Comparison of ENCODE assay signal across 28 cellular contexts in the genomic region with DNA sequence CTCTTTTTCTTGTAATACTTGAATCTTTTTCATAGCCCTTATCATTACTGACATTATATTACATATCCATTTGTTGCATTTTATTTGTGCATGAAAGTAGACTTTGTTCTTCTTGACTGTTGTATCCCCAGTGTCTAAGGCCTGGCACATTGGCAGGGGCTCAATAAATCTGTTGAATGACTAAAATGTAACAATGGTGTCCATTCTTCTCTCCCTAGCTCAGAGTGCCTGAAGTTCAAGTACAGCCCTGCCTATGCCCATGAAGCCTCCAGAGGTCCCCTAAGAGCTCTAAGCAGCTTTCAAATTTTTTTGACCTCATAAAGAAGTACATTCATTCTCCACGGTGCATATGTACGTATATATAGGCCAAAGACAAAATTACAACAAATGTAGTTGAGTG. TPM values are rescaled to one million over a fixed set of nuclear protein-coding genes. Genes with fewer than 3 reads are reported as not detected.
DNase-seq lines count a peak whose midpoint lies in the region; ATAC-seq, FAIRE-seq and TF ChIP-seq lines count a peak whose summit lies in the region.
"Had no signal": no experiment of that assay in that cellular context is flagged by ENCODE, and none has a peak within 500 bp of the region (broad histone marks: within the 10 kb centered on the region; RNA-seq: fewer than 3 reads in every experiment).

No MANE protein-coding gene starts in this region.

- no peaks in the 10 kb centered on the region for H3K36me3 ChIP-seq in small intestine (ENCODE audit: control insufficient read depth in 2 of 2, insufficient read depth in 2 of 2, low read length in 2 of 2)

- POLR2A ChIA-PET in activated CD8-positive, alpha-beta T cell treated with anti-CD3 and anti-CD28 coated beads for 36 hours (lab: Charles Lee): interaction anchor here (0.6 to 1.1 kb wide), 2 partner anchors 47 to 68 kb away, joined by 3 read pairs; no protein-coding TSS in a partner anchor
- POLR2A ChIA-PET in activated CD8-positive, alpha-beta T cell treated with anti-CD3 and anti-CD28 coated beads, Interleukin-2, amount 10 ng/mL, durations not matched to agents 7 days and 5 days (lab: Charles Lee): no interaction called here

- H3K36me3 Mint-ChIP-seq in activated CD8-positive, alpha-beta T cell treated with anti-CD3 and anti-CD28 coated beads for 36 hours (ENCODE audit: low read depth): no peaks in the 10 kb centered on the region
- H3K36me3 Mint-ChIP-seq in activated CD8-positive, alpha-beta T cell treated with anti-CD3 and anti-CD28 coated beads, Interleukin-2, amount 10 ng/mL, durations not matched to agents 7 days and 5 days (ENCODE audit: low read depth): no peaks in the 10 kb centered on the region
- H3K36me3 Mint-ChIP-seq: activated CD4-positive, alpha-beta memory T cell treated with anti-CD3 and anti-CD28 coated beads for 36 hours; activated naive CD8-positive, alpha-beta T cell treated with anti-CD3 and anti-CD28 coated beads, Interleukin-2, amount 10 ng/mL, durations not matched to agents 7 days and 5 days; T-cell had no signal

- DNase-seq in activated CD8-positive, alpha-beta T cell treated with anti-CD3 and anti-CD28 coated beads for 36 hours: no peak
- DNase-seq in activated CD8-positive, alpha-beta T cell treated with anti-CD3 and anti-CD28 coated beads, Interleukin-2, amount 10 ng/mL, durations not matched to agents 7 days and 5 days: no peak
- peak; percentile 24 for DNase-seq in RKO (ENCODE audit: low spot score)
- DNase-seq in inferior parietal cortex (ENCODE audit: extremely low spot score): peak; percentile 22
- DNase-seq in small intestine: peak; percentile 45
- DNase-seq in NCI-H510A (lab: John Stamatoyannopoulos, UW): no peak
- DNase-seq in DMS 273 treated with DMSO at 0.1 percent for 48 hours (lab: John Stamatoyannopoulos, UW): no peak
- no peak for DNase-seq in posterior vena cava (ENCODE audit: low spot score)
- DNase-seq: activated CD4-positive, alpha-beta memory T cell treated with anti-CD3 and anti-CD28 coated beads for 36 hours; activated naive CD8-positive, alpha-beta T cell treated with anti-CD3 and anti-CD28 coated beads, Interleukin-2, amount 10 ng/mL, durations not matched to agents 7 days and 5 days; activated T-cell treated with anti-CD3 and anti-CD28 coated beads, Interleukin-2, amount 50 U/mL, for 48 hours; body of pancreas; dermis blood vessel endothelial cell; foreskin fibroblast; kidney glomerular epithelial cell; NCI-H1105; NCI-H2107; NCI-H526; occipital lobe; SHP77; stimulated activated CD4-positive, alpha-beta T cell treated with anti-CD3 and anti-CD28 coated beads, Interleukin-2, amount 100 ng/mL, for 48 hours; T-cell had no signal

- peak overlapping the region; percentile 47 for H3K27ac Mint-ChIP-seq in activated CD8-positive, alpha-beta T cell treated with anti-CD3 and anti-CD28 coated beads for 36 hours
- no peak overlapping the region for H3K27ac Mint-ChIP-seq in activated CD8-positive, alpha-beta T cell treated with anti-CD3 and anti-CD28 coated beads, Interleukin-2, amount 10 ng/mL, durations not matched to agents 7 days and 5 days
- H3K27ac Mint-ChIP-seq: activated CD4-positive, alpha-beta memory T cell treated with anti-CD3 and anti-CD28 coated beads for 36 hours; activated naive CD8-positive, alpha-beta T cell treated with anti-CD3 and anti-CD28 coated beads, Interleukin-2, amount 10 ng/mL, durations not matched to agents 7 days and 5 days; T-cell had no signal

- H3K27ac ChIP-seq in small intestine (ENCODE audit: low read depth in 1 of 2, low read length in 1 of 2): no peak overlapping the region

- no peaks in the 10 kb centered on the region for H3K27me3 ChIP-seq in small intestine (ENCODE audit: control insufficient read depth in 2 of 2, insufficient read depth in 2 of 2, low read length in 2 of 2)
- H3K27me3 ChIP-seq: body of pancreas had no signal

- FAIRE-seq in small intestine (lab: Jason Lieb, UNC): no peak
- FAIRE-seq: GM12891, H54 had no signal

- no peak for ATAC-seq in activated CD8-positive, alpha-beta T cell treated with anti-CD3 and anti-CD28 coated beads for 36 hours
- no peak for ATAC-seq in activated CD8-positive, alpha-beta T cell treated with anti-CD3 and anti-CD28 coated beads, Interleukin-2, amount 10 ng/mL, durations not matched to agents 7 days and 5 days
- ATAC-seq: body of pancreas, T-cell had no signal

- peaks cover 36% of the 10 kb centered on the region for H3K4me1 Mint-ChIP-seq in activated CD8-positive, alpha-beta T cell treated with anti-CD3 and anti-CD28 coated beads for 36 hours (ENCODE audit: low read depth)
- peaks cover 35% of the 10 kb centered on the region for H3K4me1 Mint-ChIP-seq in activated CD8-positive, alpha-beta T cell treated with anti-CD3 and anti-CD28 coated beads, Interleukin-2, amount 10 ng/mL, durations not matched to agents 7 days and 5 days (ENCODE audit: low read depth)

- H3K27me3 Mint-ChIP-seq in activated CD8-positive, alpha-beta T cell treated with anti-CD3 and anti-CD28 coated beads for 36 hours: peaks cover 4% of the 10 kb centered on the region
- H3K27me3 Mint-ChIP-seq in activated CD8-positive, alpha-beta T cell treated with anti-CD3 and anti-CD28 coated beads, Interleukin-2, amount 10 ng/mL, durations not matched to agents 7 days and 5 days (ENCODE audit: low read depth): no peaks in the 10 kb centered on the region
- H3K27me3 Mint-ChIP-seq: activated naive CD8-positive, alpha-beta T cell treated with anti-CD3 and anti-CD28 coated beads, Interleukin-2, amount 10 ng/mL, durations not matched to agents 7 days and 5 days; stimulated activated naive CD8-positive, alpha-beta T cell treated with anti-CD3 and anti-CD28 coated beads, Interleukin-15, Interleukin-2, amounts not matched to agents 100 ng/mL and 50 ng/mL, for 24 hours had no signal

- 12 to 48% (median 22%) methylated on average over 2 of the region's 2 CpGs for WGBS in small intestine, 3 donors

- no peak overlapping the region for H3K4me3 ChIP-seq in small intestine (ENCODE audit: low read depth in 1 of 2, low read length in 2 of 2)
- H3K4me3 ChIP-seq: body of pancreas had no signal

- H3K4me3 Mint-ChIP-seq in activated CD8-positive, alpha-beta T cell treated with anti-CD3 and anti-CD28 coated beads for 36 hours: no peak overlapping the region
- no peak overlapping the region for H3K4me3 Mint-ChIP-seq in activated CD8-positive, alpha-beta T cell treated with anti-CD3 and anti-CD28 coated beads, Interleukin-2, amount 10 ng/mL, durations not matched to agents 7 days and 5 days
- H3K4me3 Mint-ChIP-seq: activated CD4-positive, alpha-beta memory T cell treated with anti-CD3 and anti-CD28 coated beads for 36 hours; activated naive CD8-positive, alpha-beta T cell treated with anti-CD3 and anti-CD28 coated beads, Interleukin-2, amount 10 ng/mL, durations not matched to agents 7 days and 5 days; stimulated activated naive CD8-positive, alpha-beta T cell treated with anti-CD3 and anti-CD28 coated beads, Interleukin-15, Interleukin-2, amounts not matched to agents 100 ng/mL and 50 ng/mL, for 24 hours; T-cell had no signal

- no peaks in the 10 kb centered on the region for H3K4me1 ChIP-seq in small intestine (ENCODE audit: control insufficient read depth in 2 of 2, insufficient read depth in 1 of 2, low read depth in 1 of 2, low read length in 1 of 2)

- TF ChIP-seq CTCF in activated CD8-positive, alpha-beta T cell treated with anti-CD3 and anti-CD28 coated beads for 36 hours (IDR thresholded peaks at IDR 0.05): no peak

- CTCF ChIA-PET in activated CD8-positive, alpha-beta T cell treated with anti-CD3 and anti-CD28 coated beads for 36 hours (lab: Charles Lee): interaction anchor here (0.8 to 1.1 kb wide), 2 partner anchors 8 to 35 kb away, joined by 3 to 4 read pairs; no protein-coding TSS in a partner anchor
- CTCF ChIA-PET in activated CD8-positive, alpha-beta T cell treated with anti-CD3 and anti-CD28 coated beads, Interleukin-2, amount 10 ng/mL, durations not matched to agents 7 days and 5 days (lab: Charles Lee): interaction anchor here (1.5 kb wide), 1 partner anchor 71 kb away, joined by 3 read pairs; no protein-coding TSS in a partner anchor

- intact Hi-C loops in activated CD8-positive, alpha-beta T cell treated with anti-CD3 and anti-CD28 coated beads for 36 hours (cut with micrococcal nuclease): loop anchor here (10.0 kb wide), 1 partner anchor 70 kb away; a partner anchor contains a TSS
- intact Hi-C loops in posterior vena cava (cut with DNase I): loop anchor here in 1 of 2 donors (2.0 kb wide), 1 partner anchor 30 kb away; no protein-coding TSS in a partner anchor

- H3K9me3 ChIP-seq in small intestine (ENCODE audit: control insufficient read depth, low read depth): no peaks in the 10 kb centered on the region
- H3K9me3 ChIP-seq: body of pancreas had no signal

- H3K9me3 Mint-ChIP-seq in activated CD8-positive, alpha-beta T cell treated with anti-CD3 and anti-CD28 coated beads for 36 hours: no peaks in the 10 kb centered on the region
- H3K9me3 Mint-ChIP-seq in activated CD8-positive, alpha-beta T cell treated with anti-CD3 and anti-CD28 coated beads, Interleukin-2, amount 10 ng/mL, durations not matched to agents 7 days and 5 days (ENCODE audit: insufficient read depth): no peaks in the 10 kb centered on the region
- H3K9me3 Mint-ChIP-seq: activated CD4-positive, alpha-beta memory T cell treated with anti-CD3 and anti-CD28 coated beads for 36 hours; activated naive CD8-positive, alpha-beta T cell treated with anti-CD3 and anti-CD28 coated beads, Interleukin-2, amount 10 ng/mL, durations not matched to agents 7 days and 5 days; stimulated activated naive CD8-positive, alpha-beta T cell treated with anti-CD3 and anti-CD28 coated beads, Interleukin-15, Interleukin-2, amounts not matched to agents 100 ng/mL and 50 ng/mL, for 24 hours; T-cell had no signal

RNA-seq across cellular contexts. Expression of a gene that starts 4.2 kb away (rescaled TPM):
- total RNA-seq in activated CD8-positive, alpha-beta T cell treated with anti-CD3 and anti-CD28 coated beads for 36 hours: 1 to 10 TPM; 8.2 to 9.1 TPM
- total RNA-seq in activated CD8-positive, alpha-beta T cell treated with anti-CD3 and anti-CD28 coated beads, Interleukin-2, amount 10 ng/mL, durations not matched to agents 7 days and 5 days: 1 to 10 TPM; 4.0 to 4.4 TPM
- polyA plus RNA-seq in small intestine: 10 to 100 TPM; 14.9 to 16.8 (median 15.8) TPM
- under 1 TPM; 0.14 to 0.28 TPM for total RNA-seq in posterior vena cava
- total RNA-seq: A673, dermis blood vessel endothelial cell, occipital lobe had no signal

RNA-seq across cellular contexts. Expression of a gene that starts 5.1 kb away (rescaled TPM):
- total RNA-seq in activated CD8-positive, alpha-beta T cell treated with anti-CD3 and anti-CD28 coated beads for 36 hours: 1 to 10 TPM; 1.3 to 1.4 TPM
- under 1 TPM; 0.47 to 0.92 TPM for total RNA-seq in activated CD8-positive, alpha-beta T cell treated with anti-CD3 and anti-CD28 coated beads, Interleukin-2, amount 10 ng/mL, durations not matched to agents 7 days and 5 days
- 1 to 10 TPM in 1 of 3 donors, under 1 TPM in 1, not detected in 1; 0.45 to 1.6 TPM for polyA plus RNA-seq in small intestine
- 1 to 10 TPM; 2.1 to 2.3 TPM for total RNA-seq in posterior vena cava

RNA-seq across cellular contexts. Expression of a gene that starts 31.6 kb away (rescaled TPM):
- 10 to 100 TPM; 11.6 to 13.3 TPM for total RNA-seq in activated CD8-positive, alpha-beta T cell treated with anti-CD3 and anti-CD28 coated beads for 36 hours
- 10 to 100 TPM; 14.0 to 15.3 TPM for total RNA-seq in activated CD8-positive, alpha-beta T cell treated with anti-CD3 and anti-CD28 coated beads, Interleukin-2, amount 10 ng/mL, durations not matched to agents 7 days and 5 days
- 100 to 1,000 TPM in 2 of 3 donors, 10 to 100 TPM in 1; 96.9 to 370 (median 249) TPM for polyA plus RNA-seq in small intestine
- total RNA-seq in posterior vena cava: 10 to 100 TPM in 1 of 2 donors, 1 to 10 TPM in 1; 7.6 to 10.6 TPM

RNA-seq across cellular contexts. Expression of a gene that starts 42.0 kb away (rescaled TPM):
- total RNA-seq in activated CD8-positive, alpha-beta T cell treated with anti-CD3 and anti-CD28 coated beads for 36 hours: under 1 TPM in 1 of 2 experiments, not detected in 1; 0.27 TPM
- not detected for total RNA-seq in activated CD8-positive, alpha-beta T cell treated with anti-CD3 and anti-CD28 coated beads, Interleukin-2, amount 10 ng/mL, durations not matched to agents 7 days and 5 days
- polyA plus RNA-seq in small intestine: 1 to 10 TPM in 1 of 3 donors, under 1 TPM in 1, not detected in 1; 0.54 to 1.7 TPM
- total RNA-seq in posterior vena cava: not detected
- total RNA-seq: A673, body of pancreas, dermis blood vessel endothelial cell, mononuclear cell, occipital lobe, skeletal muscle tissue had no signal

RNA-seq across cellular contexts. Expression of a gene that starts 55.9 kb away (rescaled TPM):
- total RNA-seq in activated CD8-positive, alpha-beta T cell treated with anti-CD3 and anti-CD28 coated beads for 36 hours: 10 to 100 TPM; 16.2 to 16.3 TPM
- total RNA-seq in activated CD8-positive, alpha-beta T cell treated with anti-CD3 and anti-CD28 coated beads, Interleukin-2, amount 10 ng/mL, durations not matched to agents 7 days and 5 days: 10 to 100 TPM; 26.0 to 30.7 TPM
- 10 to 100 TPM; 33.5 to 97.7 (median 41.3) TPM for polyA plus RNA-seq in small intestine
- total RNA-seq in posterior vena cava: 10 to 100 TPM; 33.1 to 41.2 TPM

Comparison
In these comparisons a context has a peak if more than half of its experiments do, and no peak if none do; other contexts are left out.
1. DNase-seq: peak in RKO (single experiment), inferior parietal cortex (single experiment) and small intestine (single experiment); none in activated CD8-positive, alpha-beta T cell treated with anti-CD3 and anti-CD28 coated beads for 36 hours (single experiment), activated CD8-positive, alpha-beta T cell treated with anti-CD3 and anti-CD28 coated beads, Interleukin-2, amount 10 ng/mL, durations not matched to agents 7 days and 5 days (single experiment), NCI-H510A (single experiment), DMS 273 treated with DMSO at 0.1 percent for 48 hours (single experiment) and posterior vena cava (single experiment).